1 cellular context compared by ENCODE assay signal in genomic region chr22:46292727-46293126, GRCh38.
TF ChIP-seq lines count a peak whose summit lies in the region.

No MANE protein-coding gene starts in this region.

TF ChIP-seq in IMR-90, 13 proteins besides CTCF, POLR2A, EP300 and RAD21:
- TF ChIP-seq SMC3 (IDR thresholded peaks at IDR 0.05; ENCODE audit: low read depth, low read length) (no peak), NFE2L2 (IDR thresholded peaks at IDR 0.05; ENCODE audit: low read depth, low read length) (no peak)
